In the genomic region with DNA sequence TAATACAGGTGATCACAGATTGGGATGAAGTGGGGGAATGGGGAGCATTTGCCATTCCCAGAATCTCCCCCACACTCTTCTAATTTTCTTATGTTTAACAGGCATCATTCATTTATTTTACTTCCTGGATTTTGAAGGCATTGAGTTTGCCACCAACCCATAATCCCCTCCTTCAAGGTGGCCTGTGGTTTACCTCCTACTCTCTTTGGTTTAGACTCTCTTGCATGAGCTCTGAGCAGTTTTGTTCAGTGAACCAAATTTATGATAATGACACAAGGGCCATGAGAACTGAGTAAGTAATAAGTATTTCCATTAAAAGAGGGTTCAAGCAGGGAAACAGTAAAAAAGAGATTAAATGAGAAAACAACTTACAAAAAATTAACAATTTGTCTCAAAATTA, we compare ENCODE assay signal across 20 cellular contexts.
"Had no signal": no experiment of that assay in that cellular context is flagged by ENCODE, and none has a peak within 500 bp of the region (broad histone marks: within the 10 kb centered on the region; RNA-seq: fewer than 3 reads in every experiment).

No MANE protein-coding gene starts in this region.

- H3K4me1 ChIP-seq: prostate gland, spleen, suprapubic skin, tibial nerve had no signal

- H3K36me3 Mint-ChIP-seq: brain, memory B cell had no signal

- H3K4me3 Mint-ChIP-seq: brain, memory B cell, nephron, WTC11 had no signal

- H3K4me1 Mint-ChIP-seq: memory B cell had no signal

- H3K27ac ChIP-seq: heart right ventricle, neutrophil, ovary, prostate gland, spleen, stomach, suprapubic skin, tibial nerve had no signal

- ATAC-seq: heart right ventricle, left cardiac atrium, WTC11 had no signal

- H3K9me3 ChIP-seq: heart right ventricle, neutrophil, ovary, prostate gland, spleen, stomach, suprapubic skin, tibial nerve had no signal

- H3K9me3 Mint-ChIP-seq: brain, memory B cell, nephron, WTC11 had no signal

- DNase-seq: activated CD4-positive, alpha-beta T cell treated with anti-CD3 and anti-CD28 coated beads for 4 hours; aorta; effector CD4-positive, alpha-beta T cell; heart right ventricle; islet precursor cell; left cardiac atrium; ovary; spleen; stimulated activated CD4-positive, alpha-beta T cell treated with anti-CD3 and anti-CD28 coated beads, Interleukin-4, amount 100 ng/mL, for 1 hour; stomach; T-helper 1 cell; T1000 had no signal

- H3K27me3 Mint-ChIP-seq: memory B cell had no signal

- H3K27me3 ChIP-seq: heart right ventricle, neutrophil, ovary, spleen, stomach, suprapubic skin, tibial nerve had no signal

- H3K36me3 ChIP-seq: heart right ventricle, neutrophil, ovary, prostate gland, spleen, stomach, suprapubic skin, tibial nerve had no signal

- H3K4me3 ChIP-seq: heart right ventricle, ovary, prostate gland, spleen, stomach, suprapubic skin, tibial nerve had no signal

- H3K27ac Mint-ChIP-seq: memory B cell, nephron, WTC11 had no signal
